In genomic region chr21:15441999-15442398, GRCh38 we compare ENCODE assay signal across 25 cellular contexts.
"Had no signal": no experiment of that assay in that cellular context is flagged by ENCODE, and none has a peak within 500 bp of the region (broad histone marks: within the 10 kb centered on the region; RNA-seq: fewer than 3 reads in every experiment).

No MANE protein-coding gene starts in this region.

- H3K9me3 ChIP-seq: esophagus muscularis mucosa, neutrophil, pancreas, sigmoid colon, testis, uterus had no signal

- H3K4me3 ChIP-seq: esophagus muscularis mucosa, hepatocyte, lung, pancreas, sigmoid colon, testis, uterus had no signal

- H3K27me3 ChIP-seq: esophagus muscularis mucosa, hepatocyte, neutrophil, pancreas, sigmoid colon, testis, uterus had no signal

- H3K4me1 ChIP-seq: pancreas, uterus had no signal

- H3K4me2 ChIP-seq: hepatocyte had no signal

- DNase-seq: activated CD4-positive, alpha-beta T cell treated with anti-CD3 and anti-CD28 coated beads for 1 hour; activated CD4-positive, alpha-beta T cell treated with anti-CD3 and anti-CD28 coated beads, Interleukin-2, amount 50 U/mL, for 1 hour; activated gamma-delta T cell treated with Interleukin-2 at 50 U/mL for 16 hours; activated T-cell treated with anti-CD3 and anti-CD28 coated beads, Interleukin-2, amount 50 U/mL, for 1 hour; effector memory CD4-positive, alpha-beta T cell; foreskin melanocyte; glutamatergic neuron; immature natural killer cell; naive thymus-derived CD4-positive, alpha-beta T cell; pancreas; stimulated activated CD4-positive, alpha-beta T cell treated with anti-CD3 and anti-CD28 coated beads, Interleukin-2, amount 100 ng/mL, for 48 hours; stimulated activated CD8-positive, alpha-beta memory T cell treated with anti-CD3 and anti-CD28 coated beads, Interleukin-4, amount 100 ng/mL, for 48 hours; stimulated activated naive CD4-positive, alpha-beta T cell; T-cell; testis; trophoblast cell; uterus; WERI-Rb-1 had no signal

- H3K27ac ChIP-seq: hepatocyte, neutrophil, pancreas, WERI-Rb-1 had no signal

- ATAC-seq: naive thymus-derived CD4-positive, alpha-beta T cell; pancreas; T-cell had no signal

- H2AFZ ChIP-seq: hepatocyte had no signal

- H3K79me2 ChIP-seq: hepatocyte had no signal

- H3K36me3 ChIP-seq: esophagus muscularis mucosa, neutrophil, pancreas, sigmoid colon, uterus, WERI-Rb-1 had no signal

- FAIRE-seq: astrocyte, colon, pancreas had no signal
